Comparison of ENCODE assay signal across 8 cellular contexts in genomic region chr11:59810189-59810910, GRCh38. TPM values are rescaled to one million over a fixed set of nuclear protein-coding genes. Genes with fewer than 3 reads are reported as not detected.
DNase-seq lines count a peak whose midpoint lies in the region; ATAC-seq and TF ChIP-seq lines count a peak whose summit lies in the region.

MRPL16 (minus strand) TSS chr11:59810778; CDS start chr11:59810658, 120 bp downstream.

- H3K9me3 Mint-ChIP-seq in activated naive CD8-positive, alpha-beta T cell treated with anti-CD3 and anti-CD28 coated beads for 36 hours = no peaks in the 10 kb centered on the region

- H3K27ac ChIP-seq in parathyroid adenoma = peak within 1 kb of the TSS; percentile 79
- peak within 1 kb of the TSS; percentile 58 to 83 (median 81) for H3K27ac ChIP-seq in tibial nerve

- H3K79me2 ChIP-seq in parathyroid adenoma = no peaks in the 10 kb centered on the region

- DNase-seq in GM12865 (ENCODE audit: low read depth) = peak; percentile 96
- DNase-seq in NCI-H1105 (lab: John Stamatoyannopoulos, UW) = peak; percentile 83
- DNase-seq in SKM-1 treated with dmso at 0.1 percent for 144 hours (lab: John Stamatoyannopoulos, UW; ENCODE audit: unreplicated experiment) = peak; percentile 86
- DNase-seq in activated naive CD8-positive, alpha-beta T cell treated with anti-CD3 and anti-CD28 coated beads for 36 hours = peak; percentile 86
- DNase-seq in Right ventricle myocardium superior = peak; percentile 91
- peak; percentile 54 to 72 for DNase-seq in tibial nerve (ENCODE audit: low spot score in 2 of 2)

- H3K36me3 Mint-ChIP-seq in activated naive CD8-positive, alpha-beta T cell treated with anti-CD3 and anti-CD28 coated beads for 36 hours = peaks cover 13% of the 10 kb centered on the region

- H3K9ac ChIP-seq in parathyroid adenoma = peak within 1 kb of the TSS; percentile 46

- peak within 1 kb of the TSS; percentile 80 for H3K4me2 ChIP-seq in parathyroid adenoma (ENCODE audit: low read length)

- H3K4me3 ChIP-seq in GM12865 (ENCODE audit: low read depth, low read length) (peak within 1 kb of the TSS; percentile 67), parathyroid adenoma (ENCODE audit: low read depth, low read length) (peak within 1 kb of the TSS; percentile 84), tibial nerve (peak within 1 kb of the TSS; percentile 65 to 84 (median 74))

- peaks cover 3% of the 10 kb centered on the region for H3K27me3 Mint-ChIP-seq in activated naive CD8-positive, alpha-beta T cell treated with anti-CD3 and anti-CD28 coated beads for 36 hours

- H3K4me3 Mint-ChIP-seq in activated naive CD8-positive, alpha-beta T cell treated with anti-CD3 and anti-CD28 coated beads for 36 hours = peak within 1 kb of the TSS; percentile 92

- H3K36me3 ChIP-seq in parathyroid adenoma (ENCODE audit: control insufficient read depth, insufficient read depth, low read length) (no peaks in the 10 kb centered on the region), tibial nerve (peaks cover 0 to 38% (median 0%) of the 10 kb centered on the region in 3 donors)

- TF ChIP-seq CTCF in GM12865 (IDR thresholded peaks at IDR 0.05; ENCODE audit: insufficient read depth, low read depth, low read length, missing control alignments) (peak; percentile 37), parathyroid adenoma (IDR thresholded peaks at IDR 0.05) (peak; percentile 18), tibial nerve (IDR thresholded peaks at IDR 0.05) (peak in 1 of 5 experiments; percentile 11)

- peak in 1 of 2 donors; percentile 73 for TF ChIP-seq EP300 in tibial nerve (IDR thresholded peaks at IDR 0.05)

- H3K27me3 ChIP-seq in parathyroid adenoma (ENCODE audit: control insufficient read depth, insufficient read depth, low read length) = no peaks in the 10 kb centered on the region
- H3K27me3 ChIP-seq in tibial nerve = no peaks in the 10 kb centered on the region

- 1% methylated on average over 49 to 54 of the region's 54 CpGs for WGBS in tibial nerve, 2 donors

- H3K4me1 ChIP-seq in parathyroid adenoma (no peaks in the 10 kb centered on the region), tibial nerve (peaks cover 0 to 15% (median 7%) of the 10 kb centered on the region in 4 donors)

- H2AFZ ChIP-seq in parathyroid adenoma = peak within 1 kb of the TSS; percentile 96

- peak in 1 of 2 donors; percentile 21 for TF ChIP-seq POLR2A in tibial nerve (IDR thresholded peaks at IDR 0.05)

- peak within 1 kb of the TSS; percentile 89 for H3K27ac Mint-ChIP-seq in activated naive CD8-positive, alpha-beta T cell treated with anti-CD3 and anti-CD28 coated beads for 36 hours

- H3K4me1 Mint-ChIP-seq in activated naive CD8-positive, alpha-beta T cell treated with anti-CD3 and anti-CD28 coated beads for 36 hours = peaks cover 18% of the 10 kb centered on the region

- ATAC-seq in HG02642 (IDR thresholded peaks at IDR 0.05; ENCODE audit: poor library complexity, unreplicated experiment) = peak; percentile 99
- peak; percentile 98 for ATAC-seq in Right ventricle myocardium superior (ENCODE audit: poor library complexity)

- H3K9me3 ChIP-seq in parathyroid adenoma (ENCODE audit: control insufficient read depth, low read length) (no peaks in the 10 kb centered on the region), tibial nerve (no peaks in the 10 kb centered on the region)

- intact Hi-C loops in Right ventricle myocardium superior (cut with DNase I) = no loop called here

RNA-seq across cellular contexts. Expression of gene MRPL16, which starts in this region (rescaled TPM):
- total RNA-seq in activated naive CD8-positive, alpha-beta T cell treated with anti-CD3 and anti-CD28 coated beads for 36 hours = 100 to 1,000 TPM; 104 to 105 TPM
- total RNA-seq in Right ventricle myocardium superior (95.3 TPM), tibial nerve (10 to 100 TPM; 30.0 to 41.0 (median 32.9) TPM)

Comparison
In these comparisons a context has a peak if more than half of its experiments do, and no peak if none do; other contexts are left out.
1. Peak in every context shown above with its lines: DNase-seq, ATAC-seq, H3K4me3 ChIP-seq and H3K27ac ChIP-seq.